31 cellular contexts compared by ENCODE assay signal in genomic region chr6:73169633-73170032, GRCh38. TPM values are rescaled to one million over a fixed set of nuclear protein-coding genes. Genes with fewer than 3 reads are reported as not detected.
"Had no signal": no experiment of that assay in that cellular context is flagged by ENCODE, and none has a peak within 500 bp of the region (broad histone marks: within the 10 kb centered on the region; RNA-seq: fewer than 3 reads in every experiment).

No MANE protein-coding gene starts in this region.

- ATAC-seq: activated T-helper 17 cell treated with anti-CD3 and anti-CD28 coated beads, Interleukin-2, amount 50 U/mL, for 72 hours; T-helper 17 cell had no signal

- H3K36me3 ChIP-seq: MG63 had no signal

- H3K4me1 Mint-ChIP-seq: activated CD4-positive, alpha-beta memory T cell treated with anti-CD3 and anti-CD28 coated beads, Interleukin-2, amount 10 ng/mL, durations not matched to agents 7 days and 5 days; activated T-helper 17 cell treated with anti-CD3 and anti-CD28 coated beads, Interleukin-2, amount 50 U/mL, for 72 hours; brain; T-helper 17 cell had no signal

- H3K27ac ChIP-seq: KMS-11, VCaP had no signal

- H3K36me3 Mint-ChIP-seq: activated naive CD8-positive, alpha-beta T cell; brain had no signal

- H3K4me3 ChIP-seq: MG63 had no signal

- H3K4me3 Mint-ChIP-seq: activated CD4-positive, alpha-beta memory T cell treated with anti-CD3 and anti-CD28 coated beads, Interleukin-2, amount 10 ng/mL, durations not matched to agents 7 days and 5 days; activated naive CD4-positive, alpha-beta T cell treated with anti-CD3 and anti-CD28 coated beads for 36 hours; activated naive CD8-positive, alpha-beta T cell; activated T-helper 17 cell treated with anti-CD3 and anti-CD28 coated beads, Interleukin-2, amount 50 U/mL, for 72 hours; brain; T-helper 17 cell had no signal

- H3K9me3 Mint-ChIP-seq: activated CD4-positive, alpha-beta memory T cell treated with anti-CD3 and anti-CD28 coated beads, Interleukin-2, amount 10 ng/mL, durations not matched to agents 7 days and 5 days; activated naive CD4-positive, alpha-beta T cell treated with anti-CD3 and anti-CD28 coated beads for 36 hours; activated T-helper 17 cell treated with anti-CD3 and anti-CD28 coated beads, Interleukin-2, amount 50 U/mL, for 72 hours had no signal

- H3K9me3 ChIP-seq: MG63 had no signal

- H3K27me3 Mint-ChIP-seq: activated CD4-positive, alpha-beta memory T cell treated with anti-CD3 and anti-CD28 coated beads, Interleukin-2, amount 10 ng/mL, durations not matched to agents 7 days and 5 days; activated naive CD8-positive, alpha-beta T cell; activated T-helper 17 cell treated with anti-CD3 and anti-CD28 coated beads, Interleukin-2, amount 50 U/mL, for 72 hours had no signal

- H3K27ac Mint-ChIP-seq: activated CD4-positive, alpha-beta memory T cell treated with anti-CD3 and anti-CD28 coated beads, Interleukin-2, amount 10 ng/mL, durations not matched to agents 7 days and 5 days; activated naive CD4-positive, alpha-beta T cell treated with anti-CD3 and anti-CD28 coated beads for 36 hours; activated naive CD8-positive, alpha-beta T cell; activated T-helper 17 cell treated with anti-CD3 and anti-CD28 coated beads, Interleukin-2, amount 50 U/mL, for 72 hours; T-helper 17 cell had no signal

- DNase-seq: activated CD4-positive, alpha-beta memory T cell treated with anti-CD3 and anti-CD28 coated beads, Interleukin-2, amount 10 ng/mL, durations not matched to agents 7 days and 5 days; activated CD4-positive, alpha-beta T cell treated with anti-CD3 and anti-CD28 coated beads, Interleukin-2, amount 50 U/mL, for 1 hour; activated CD4-positive, CD25-positive, alpha-beta regulatory T cell; activated gamma-delta T cell; activated naive CD4-positive, alpha-beta T cell treated with anti-CD3 and anti-CD28 coated beads for 36 hours; activated T-cell treated with anti-CD3 and anti-CD28 coated beads for 4 hours; activated T-cell treated with anti-CD3 and anti-CD28 coated beads, Interleukin-2, amount 50 U/mL, for 48 hours; amygdala; MG63; MV-4-11; NCI-H1092 treated with DMSO at 0.1 percent for 48 hours; NCI-H1417 treated with DMSO at 0.1 percent for 48 hours; NCI-H1694; NCI-H2029; NCI-H2107; NCI-H2171 treated with DMSO at 0.1 percent for 48 hours; NCI-H226; NCI-H526 treated with DMSO at 0.1 percent for 48 hours; NCI-H82; NK-92 treated with Interleukin-12 subunit alpha and Interleukin-12 subunit beta, amount 100 ng/mL, for 24 hours; SIG-M5; T-helper 17 cell; T-helper 9 cell had no signal

- H3K27me3 ChIP-seq: MG63 had no signal

RNA-seq across cellular contexts. Expression of gene KHDC1L, which starts 55.7 kb away (rescaled TPM):
- total RNA-seq: activated naive CD4-positive, alpha-beta T cell treated with anti-CD3 and anti-CD28 coated beads for 36 hours; activated T-helper 17 cell treated with anti-CD3 and anti-CD28 coated beads, Interleukin-2, amount 50 U/mL, for 72 hours; astrocyte; cardiac septum; NCI-H460; T-helper 17 cell had no signal
